ENCODE assay signal across 13 cellular contexts in genomic region chr9:34451545-34451944, GRCh38. TPM values are rescaled to one million over a fixed set of nuclear protein-coding genes. Genes with fewer than 3 reads are reported as not detected.
DNase-seq lines count a peak whose midpoint lies in the region; ATAC-seq and TF ChIP-seq lines count a peak whose summit lies in the region.
"Had no signal": no experiment of that assay in that cellular context is flagged by ENCODE, and none has a peak within 500 bp of the region (broad histone marks: within the 10 kb centered on the region; RNA-seq: fewer than 3 reads in every experiment).

No MANE protein-coding gene starts in this region.

- TF ChIP-seq CTCF in mammary epithelial cell (conservative IDR thresholded peaks at IDR 0.05 in 1 of 2, IDR thresholded peaks at IDR 0.05 in 1 of 2; ENCODE audit: extremely low read depth in 1 of 2, insufficient read depth in 1 of 2, low read depth in 1 of 2, low read length in 2 of 2) (no peak), upper lobe of right lung (IDR thresholded peaks at IDR 0.05) (no peak)

- H3K4me1 ChIP-seq in mammary epithelial cell (ENCODE audit: insufficient read depth, low read length) (peaks cover 12% of the 10 kb centered on the region), upper lobe of right lung (peaks cover 12% of the 10 kb centered on the region)

- no TSS peak for BruUV-seq in mammary epithelial cell (replicated peaks; lab: Mats Ljungman, UMichigan)

- no peak overlapping the region for H3K4me2 ChIP-seq in mammary epithelial cell (ENCODE audit: insufficient read depth, low read depth, low read length)

- no peak overlapping the region for H3K4me3 ChIP-seq in mammary epithelial cell (replicated peaks in 1 of 3; ENCODE audit: insufficient read depth in 1 of 3, low read depth in 2 of 3, low read length in 3 of 3)
- H3K4me3 ChIP-seq in upper lobe of right lung, result no peak overlapping the region
- H3K4me3 ChIP-seq: ovary had no signal

- peaks cover 2% of the 10 kb centered on the region for H4K20me1 ChIP-seq in mammary epithelial cell (ENCODE audit: insufficient read depth, low read length)

- peak; percentile 24 for DNase-seq in stimulated activated CD4-positive, alpha-beta T cell treated with anti-CD3 and anti-CD28 coated beads, Interleukin-15, amount 100 ng/mL, for 24 hours
- no peak for DNase-seq in stimulated activated CD4-positive, alpha-beta T cell treated with anti-CD3 and anti-CD28 coated beads, Interleukin-4, amount 100 ng/mL, for 4 hours
- DNase-seq in mammary epithelial cell (peak; percentile 53), upper lobe of right lung (no peak), substantia nigra (lab: John Stamatoyannopoulos, UW) (no peak), Kasumi-1 (lab: John Stamatoyannopoulos, UW) (no peak)
- DNase-seq: C1 segment of cervical spinal cord, dermis blood vessel endothelial cell, NCI-H446 treated with DMSO at 0.1 percent for 48 hours, ovary had no signal

- H3K27ac ChIP-seq in mammary epithelial cell (ENCODE audit: insufficient read depth, low read depth, low read length) (no peak overlapping the region), upper lobe of right lung (peak overlapping the region; percentile 5), substantia nigra (ENCODE audit: low read depth, low read length, poor library complexity, severe bottlenecking) (no peak overlapping the region)
- H3K27ac ChIP-seq: ovary had no signal

- H2AFZ ChIP-seq in mammary epithelial cell (ENCODE audit: low read depth, low read length), result no peak overlapping the region

- intact Hi-C loops in mammary epithelial cell (cut with micrococcal nuclease), result no loop called here
- intact Hi-C loops in upper lobe of right lung (cut with DNase I), result no loop called here

- H3K9ac ChIP-seq in mammary epithelial cell (ENCODE audit: insufficient read depth, low read length), result no peak overlapping the region

- CTCF ChIA-PET in mammary epithelial cell (lab: Charles Lee; ENCODE audit: low non-redundant PET), result no interaction called here

- dilution Hi-C loops in mammary epithelial cell (cut with HindIII; ENCODE audit: low sequenced_read_pairs), result no loop called here

- H3K27me3 ChIP-seq in mammary epithelial cell (ENCODE audit: insufficient read depth, low read length) (no peaks in the 10 kb centered on the region), upper lobe of right lung (no peaks in the 10 kb centered on the region)
- H3K27me3 ChIP-seq: ovary had no signal

- H3K36me3 ChIP-seq in mammary epithelial cell (ENCODE audit: insufficient read depth, low read length), result no peaks in the 10 kb centered on the region
- H3K36me3 ChIP-seq in upper lobe of right lung, result no peaks in the 10 kb centered on the region
- H3K36me3 ChIP-seq: ovary had no signal

- no peaks in the 10 kb centered on the region for H3K9me3 ChIP-seq in mammary epithelial cell (replicated peaks; ENCODE audit: insufficient read depth, low read length)
- no peaks in the 10 kb centered on the region for H3K9me3 ChIP-seq in upper lobe of right lung
- H3K9me3 ChIP-seq: ovary had no signal

- peaks cover 84% of the 10 kb centered on the region for H3K79me2 ChIP-seq in mammary epithelial cell (ENCODE audit: insufficient read depth, low read length)

- 73% methylated on average over 2 of the region's 3 CpGs for WGBS in mammary epithelial cell (ENCODE audit: low coverage, missing lambda C conversion rate)

- ATAC-seq in HG03378 (IDR thresholded peaks at IDR 0.05; ENCODE audit: unreplicated experiment), result peak; percentile 65
- no peak for ATAC-seq in upper lobe of right lung
- no peak for ATAC-seq in HG03520 (IDR thresholded peaks at IDR 0.05; ENCODE audit: unreplicated experiment)

- in situ Hi-C loops in mammary epithelial cell (cut with MboI; ENCODE audit: low sequenced_read_pairs in 2 of 2), result loop anchor here in 1 of 2 donors (5.0 kb wide), 1 partner anchor 46 kb away; no protein-coding TSS in a partner anchor

RNA-seq across cellular contexts. Expression of gene FAM219A, which starts 6.8 kb away (rescaled TPM):
- 10 to 100 TPM; 12.3 to 27.4 TPM for total RNA-seq in mammary epithelial cell
- 9.2 TPM for polyA plus RNA-seq in mammary epithelial cell
- 15.9 TPM for polyA minus RNA-seq in mammary epithelial cell
- total RNA-seq in upper lobe of right lung, result 28.8 TPM

RNA-seq across cellular contexts. Expression of gene DNAI1, which starts 7.1 kb away (rescaled TPM):
- total RNA-seq in mammary epithelial cell (not detected), upper lobe of right lung (not detected)
- polyA plus RNA-seq in mammary epithelial cell, result 0.03 TPM
- polyA minus RNA-seq in mammary epithelial cell, result not detected
- total RNA-seq: dermis blood vessel endothelial cell had no signal
- polyA plus RNA-seq: IgD-negative memory B cell had no signal

Comparison
In these comparisons a context has a peak if more than half of its experiments do, and no peak if none do; other contexts are left out.
1. DNase-seq: peak in stimulated activated CD4-positive, alpha-beta T cell treated with anti-CD3 and anti-CD28 coated beads, Interleukin-15, amount 100 ng/mL, for 24 hours (single experiment) and mammary epithelial cell (single experiment); none in stimulated activated CD4-positive, alpha-beta T cell treated with anti-CD3 and anti-CD28 coated beads, Interleukin-4, amount 100 ng/mL, for 4 hours (0 of 2), upper lobe of right lung (single experiment), substantia nigra (0 of 49) and Kasumi-1 (0 of 2).